ENCODE assay signal across 8 cellular contexts in genomic region chr9:35954942-35955546, GRCh38. TPM values are rescaled to one million over a fixed set of nuclear protein-coding genes. Genes with fewer than 3 reads are reported as not detected.
DNase-seq lines count a peak whose midpoint lies in the region; ATAC-seq and TF ChIP-seq lines count a peak whose summit lies in the region.

No MANE protein-coding gene starts in this region.

- in situ Hi-C loops in KBM-7 (cut with MboI; ENCODE audit: low pct_unique_long_range_greater_than_20kb, low sequenced_read_pairs), result no loop called here

- 7 to 14% (median 12%) methylated on average over 6 of the region's 6 CpGs for WGBS in heart left ventricle, 4 donors

- POLR2A ChIA-PET in OCI-LY7 (lab: Charles Lee), result interaction anchor here (0.7 to 1.0 kb wide), 2 partner anchors 72 to 75 kb away, joined by 4 read pairs; no protein-coding TSS in a partner anchor

- H3K9me3 Mint-ChIP-seq in activated naive CD8-positive, alpha-beta T cell treated with anti-CD3 and anti-CD28 coated beads, Interleukin-2, amount 50 U/mL, for 24 hours, result no peaks in the 10 kb centered on the region

- peaks cover 0 to 6% (median 0%) of the 10 kb centered on the region in 9 donors for H3K27me3 ChIP-seq in heart left ventricle

- H4K20me1 ChIP-seq in OCI-LY7 (ENCODE audit: insufficient read depth, low read length), result no peaks in the 10 kb centered on the region

- H3K27ac ChIP-seq in OCI-LY7 (ENCODE audit: low read depth, low read length, poor library complexity, severe bottlenecking) (no peak overlapping the region), heart left ventricle (no peak overlapping the region)

- intact Hi-C loops in OCI-LY7 (cut with micrococcal nuclease; ENCODE audit: unreplicated experiment), result loop anchor here (1.0 to 5.0 kb wide), 3 partner anchors 52 to 212 kb away; no protein-coding TSS in a partner anchor
- intact Hi-C loops in heart left ventricle (cut with DNase I), result loop anchor here in 8 of 10 donors (1.0 to 10.0 kb wide), 7 partner anchors 52 to 370 kb away; partner anchors contain the start of gene CCIN (in 3 of the 8)

- H3K4me3 ChIP-seq in OCI-LY7 (ENCODE audit: low read depth, low read length, poor library complexity, severe bottlenecking) (no peak overlapping the region), heart left ventricle (no peak overlapping the region)

- ATAC-seq in activated naive CD8-positive, alpha-beta T cell treated with anti-CD3 and anti-CD28 coated beads, Interleukin-2, amount 50 U/mL, for 24 hours, result no peak
- ATAC-seq in heart left ventricle (peak in 3 of 4 donors; percentile 75 to 84 (median 79)), GM19324 (IDR thresholded peaks at IDR 0.05; ENCODE audit: low FRiP score, unreplicated experiment) (no peak), GM18907 (IDR thresholded peaks at IDR 0.05; ENCODE audit: unreplicated experiment) (no peak)

- H3K27ac Mint-ChIP-seq in activated naive CD8-positive, alpha-beta T cell treated with anti-CD3 and anti-CD28 coated beads, Interleukin-2, amount 50 U/mL, for 24 hours, result no peak overlapping the region

- no peaks in the 10 kb centered on the region for H3K4me1 Mint-ChIP-seq in activated naive CD8-positive, alpha-beta T cell treated with anti-CD3 and anti-CD28 coated beads, Interleukin-2, amount 50 U/mL, for 24 hours

- DNase-seq in EL (peak; percentile 76), KBM-7 (peak; percentile 70), OCI-LY7 (ENCODE audit: low spot score) (peak; percentile 78), heart left ventricle (peak in 2 of 5 donors; percentile 50 to 54), pulmonary artery endothelial cell (ENCODE audit: low read depth, low spot score) (peak; percentile 59)
- peak; percentile 38 for DNase-seq in activated naive CD8-positive, alpha-beta T cell treated with anti-CD3 and anti-CD28 coated beads, Interleukin-2, amount 50 U/mL, for 24 hours

- no peaks in the 10 kb centered on the region for H3K9me2 ChIP-seq in OCI-LY7 (ENCODE audit: insufficient read depth, low read length)

- H3K27me3 Mint-ChIP-seq in activated naive CD8-positive, alpha-beta T cell treated with anti-CD3 and anti-CD28 coated beads, Interleukin-2, amount 50 U/mL, for 24 hours, result peaks cover 11% of the 10 kb centered on the region

- no peaks in the 10 kb centered on the region for H3K9me3 ChIP-seq in OCI-LY7 (ENCODE audit: low read length)
- H3K9me3 ChIP-seq in heart left ventricle, result no peaks in the 10 kb centered on the region

- CTCF ChIA-PET in OCI-LY7 (lab: Charles Lee; ENCODE audit: unreplicated experiment), result interaction anchor here (1.1 to 1.3 kb wide), 2 partner anchors 66 to 68 kb away, joined by 5 to 7 read pairs; no protein-coding TSS in a partner anchor

- H3K36me3 Mint-ChIP-seq in activated naive CD8-positive, alpha-beta T cell treated with anti-CD3 and anti-CD28 coated beads, Interleukin-2, amount 50 U/mL, for 24 hours (ENCODE audit: low read depth), result no peaks in the 10 kb centered on the region

- H3K4me2 ChIP-seq in OCI-LY7 (ENCODE audit: low read length), result no peak overlapping the region

- no peak for TF ChIP-seq POLR2A in heart left ventricle (IDR thresholded peaks at IDR 0.05)

- no peaks in the 10 kb centered on the region for H3K79me2 ChIP-seq in OCI-LY7 (ENCODE audit: insufficient read depth, low read depth, low read length)

- H3K36me3 ChIP-seq in OCI-LY7 (ENCODE audit: insufficient read depth, low read length) (no peaks in the 10 kb centered on the region), heart left ventricle (no peaks in the 10 kb centered on the region)

- H3K4me3 Mint-ChIP-seq in activated naive CD8-positive, alpha-beta T cell treated with anti-CD3 and anti-CD28 coated beads, Interleukin-2, amount 50 U/mL, for 24 hours, result no peak overlapping the region

- TF ChIP-seq CTCF in OCI-LY7 (conservative IDR thresholded peaks at IDR 0.05; ENCODE audit: low read length) (peak; percentile 96), heart left ventricle (IDR thresholded peaks at IDR 0.05) (peak; percentile 83 to 94 (median 88))

- H3K4me1 ChIP-seq in OCI-LY7 (ENCODE audit: insufficient read depth, low read length, poor library complexity, severe bottlenecking) (no peaks in the 10 kb centered on the region), heart left ventricle (peaks cover 0 to 10% (median 0%) of the 10 kb centered on the region in 12 donors)

- BruUV-seq in OCI-LY7 (replicated peaks; lab: Mats Ljungman, UMichigan), result no TSS peak

- H2AFZ ChIP-seq in OCI-LY7 (ENCODE audit: low read length), result no peak overlapping the region

RNA-seq across cellular contexts. Expression of gene OR2S2, which starts 2.9 kb away (rescaled TPM):
- not detected in 2 replicates for total RNA-seq in OCI-LY7 (2014; rRNA removed; shearing (Covaris generic))
- total RNA-seq in OCI-LY7 (2022), result not detected in 2 replicates
- not detected for total RNA-seq in heart left ventricle
- polyA plus RNA-seq in heart left ventricle, result not detected
- total RNA-seq in pulmonary artery endothelial cell, result not detected in 2 replicates

RNA-seq across cellular contexts. Expression of gene SPAAR, which starts 45.8 kb away (rescaled TPM):
- total RNA-seq in OCI-LY7 (2014; rRNA removed; shearing (Covaris generic)), result not detected in 2 replicates
- not detected in 2 replicates for total RNA-seq in OCI-LY7 (2022)
- total RNA-seq in heart left ventricle, result 10 to 100 TPM in 2 of 9 donors, 1 to 10 TPM in 7; 4.1 to 10.3 (median 6.8) TPM
- polyA plus RNA-seq in heart left ventricle, result 10 to 100 TPM in 1 of 2 donors, 1 to 10 TPM in 1; 7.4 to 11.3 TPM
- 7.5 and 11.7 TPM in 2 replicates for total RNA-seq in pulmonary artery endothelial cell

RNA-seq across cellular contexts. Expression of gene HRCT1, which starts 49.0 kb away (rescaled TPM):
- not detected in 2 replicates for total RNA-seq in OCI-LY7 (2014; rRNA removed; shearing (Covaris generic))
- total RNA-seq in OCI-LY7 (2022) (not detected in 2 replicates), heart left ventricle (1 to 10 TPM in 8 of 9 donors, under 1 TPM in 1; 0.97 to 9.5 (median 4.4) TPM), pulmonary artery endothelial cell (2.4 and 5.6 TPM in 2 replicates)
- polyA plus RNA-seq in heart left ventricle, result 1 to 10 TPM; 3.7 to 6.3 TPM

Comparison
In these comparisons a context has a peak if more than half of its experiments do, and no peak if none do; other contexts are left out.
1. ATAC-seq: peak in heart left ventricle (3 of 4); none in activated naive CD8-positive, alpha-beta T cell treated with anti-CD3 and anti-CD28 coated beads, Interleukin-2, amount 50 U/mL, for 24 hours (single experiment), GM19324 (single experiment) and GM18907 (single experiment).